8 cellular contexts compared by ENCODE assay signal in the genomic region with DNA sequence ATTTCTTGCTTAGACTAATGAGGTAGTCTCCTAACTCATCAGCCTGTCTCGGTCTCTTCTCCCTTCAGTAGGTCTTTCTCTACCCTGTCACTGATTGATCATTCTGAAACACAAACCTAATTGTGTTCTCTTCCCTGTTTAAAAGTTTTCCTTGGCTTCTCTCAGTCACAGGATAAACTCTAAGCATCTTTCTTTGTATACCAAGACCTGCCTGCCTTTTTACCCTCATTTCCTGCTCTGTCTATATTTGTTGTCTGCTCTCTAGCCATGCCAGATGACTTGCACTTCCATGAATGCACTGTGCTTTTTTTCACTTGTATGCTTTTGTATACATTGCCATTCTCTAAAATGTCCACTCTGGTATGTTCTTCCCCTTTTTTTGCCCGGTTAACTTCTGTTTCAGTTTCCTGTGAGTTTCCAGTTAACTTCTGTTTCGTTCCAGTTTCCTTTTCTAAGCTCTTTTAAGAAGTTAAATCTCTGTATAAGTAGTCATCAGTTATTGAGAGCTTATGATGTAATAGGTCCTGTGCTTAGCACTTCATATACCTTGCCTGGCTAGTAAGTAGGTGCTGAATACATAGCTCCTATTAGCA. TPM values are rescaled to one million over a fixed set of nuclear protein-coding genes. Genes with fewer than 3 reads are reported as not detected.
A peak's percentile ranks its signal among the peaks of the same experiment; 100 is the strongest.
DNase-seq lines count a peak whose midpoint lies in the region; ATAC-seq lines count a peak whose summit lies in the region.

No MANE protein-coding gene starts in this region.

- H3K4me1 ChIP-seq in SJSA1 (replicated peaks), result peaks cover 22% of the 10 kb centered on the region

- H3K9me3 Mint-ChIP-seq in activated CD4-positive, alpha-beta T cell treated with anti-CD3 and anti-CD28 coated beads for 36 hours (ENCODE audit: low read depth), result peaks cover under 1% of the 10 kb centered on the region
- no peaks in the 10 kb centered on the region for H3K9me3 Mint-ChIP-seq in activated CD4-positive, alpha-beta T cell treated with anti-CD3 and anti-CD28 coated beads, Interleukin-2, amount 10 ng/mL, durations not matched to agents 7 days and 5 days

- H3K9me3 ChIP-seq in SJSA1 (replicated peaks), result no peaks in the 10 kb centered on the region

- CTCF ChIA-PET in activated CD4-positive, alpha-beta T cell treated with anti-CD3 and anti-CD28 coated beads for 36 hours (lab: Charles Lee), result interaction anchor here (0.9 to 1.4 kb wide), 9 partner anchors 8 to 99 kb away, joined by 3 to 5 read pairs (median 3); partner anchors contain the start of gene DIP2B
- CTCF ChIA-PET in activated CD4-positive, alpha-beta T cell treated with anti-CD3 and anti-CD28 coated beads, Interleukin-2, amount 10 ng/mL, durations not matched to agents 7 days and 5 days (lab: Charles Lee), result interaction anchor here (0.6 to 7.8 kb wide), 5 partner anchors 11 to 837 kb away, joined by 3 to 77 read pairs (median 7); partner anchors contain the start of gene DIP2B

- H3K36me3 ChIP-seq in SJSA1, result 0 out of 2 replicates have a peak, but pooled peaks cover 1% of the 10 kb centered on the region

- peaks cover 37% of the 10 kb centered on the region for H3K4me1 Mint-ChIP-seq in activated CD4-positive, alpha-beta T cell treated with anti-CD3 and anti-CD28 coated beads for 36 hours
- H3K4me1 Mint-ChIP-seq in activated CD4-positive, alpha-beta T cell treated with anti-CD3 and anti-CD28 coated beads, Interleukin-2, amount 10 ng/mL, durations not matched to agents 7 days and 5 days, result peaks cover 62% of the 10 kb centered on the region

- intact Hi-C loops in activated CD4-positive, alpha-beta T cell treated with anti-CD3 and anti-CD28 coated beads for 36 hours (cut with DNase I, micrococcal nuclease), result loop anchor here (1.0 kb wide), 6 partner anchors 12 to 38 kb away; partner anchors contain the start of gene DIP2B (in 1 of the 2)
- intact Hi-C loops in left ventricle myocardium superior (cut with micrococcal nuclease), result no loop called here

- H3K36me3 Mint-ChIP-seq in activated CD4-positive, alpha-beta T cell treated with anti-CD3 and anti-CD28 coated beads for 36 hours (ENCODE audit: low read depth), result peaks cover 15% of the 10 kb centered on the region
- peaks cover 26% of the 10 kb centered on the region for H3K36me3 Mint-ChIP-seq in activated CD4-positive, alpha-beta T cell treated with anti-CD3 and anti-CD28 coated beads, Interleukin-2, amount 10 ng/mL, durations not matched to agents 7 days and 5 days (ENCODE audit: low read depth)

- peak overlapping the region; percentile 33 for H3K27ac ChIP-seq in SJSA1

- peak; percentile 89 for ATAC-seq in activated CD4-positive, alpha-beta T cell treated with anti-CD3 and anti-CD28 coated beads for 36 hours
- ATAC-seq in HG03045 (IDR thresholded peaks at IDR 0.05; ENCODE audit: unreplicated experiment), result peak; percentile 58
- ATAC-seq in left ventricle myocardium superior, result peak; percentile 45

- no peaks in the 10 kb centered on the region for H3K27me3 Mint-ChIP-seq in activated CD4-positive, alpha-beta T cell treated with anti-CD3 and anti-CD28 coated beads for 36 hours
- H3K27me3 Mint-ChIP-seq in activated CD4-positive, alpha-beta T cell treated with anti-CD3 and anti-CD28 coated beads, Interleukin-2, amount 10 ng/mL, durations not matched to agents 7 days and 5 days, result no peaks in the 10 kb centered on the region

- no peak overlapping the region for H3K4me3 Mint-ChIP-seq in activated CD4-positive, alpha-beta T cell treated with anti-CD3 and anti-CD28 coated beads for 36 hours
- no peak overlapping the region for H3K4me3 Mint-ChIP-seq in activated CD4-positive, alpha-beta T cell treated with anti-CD3 and anti-CD28 coated beads, Interleukin-2, amount 10 ng/mL, durations not matched to agents 7 days and 5 days

- no peak overlapping the region for H3K4me3 ChIP-seq in SJSA1

- POLR2A ChIA-PET in activated CD4-positive, alpha-beta T cell treated with anti-CD3 and anti-CD28 coated beads for 36 hours (lab: Charles Lee), result interaction anchor here (0.9 to 1.6 kb wide), 9 partner anchors 8 to 80 kb away, joined by 3 to 24 read pairs (median 5); no protein-coding TSS in a partner anchor
- POLR2A ChIA-PET in activated CD4-positive, alpha-beta T cell treated with anti-CD3 and anti-CD28 coated beads, Interleukin-2, amount 10 ng/mL, durations not matched to agents 7 days and 5 days (lab: Charles Lee), result interaction anchor here (0.6 kb wide), 1 partner anchor 17 kb away, joined by 3 read pairs; no protein-coding TSS in a partner anchor

- H3K27me3 ChIP-seq in SJSA1 (replicated peaks), result no peaks in the 10 kb centered on the region

- no peak for DNase-seq in activated CD4-positive, alpha-beta T cell treated with anti-CD3 and anti-CD28 coated beads for 36 hours
- DNase-seq in activated CD4-positive, alpha-beta T cell treated with anti-CD3 and anti-CD28 coated beads, Interleukin-2, amount 10 ng/mL, durations not matched to agents 7 days and 5 days, result no peak
- DNase-seq in SJSA1 (ENCODE audit: low read depth in 1 of 2, low spot score in 2 of 2) (peak in 1 of 2 experiments; percentile 45), left ventricle myocardium superior (no peak), NCI-H1417 (lab: John Stamatoyannopoulos, UW) (no peak), mucosa of gallbladder (ENCODE audit: low spot score) (no peak), SK-N-DZ (ENCODE audit: low spot score) (no peak)

- no peak overlapping the region for H3K27ac Mint-ChIP-seq in activated CD4-positive, alpha-beta T cell treated with anti-CD3 and anti-CD28 coated beads for 36 hours
- H3K27ac Mint-ChIP-seq in activated CD4-positive, alpha-beta T cell treated with anti-CD3 and anti-CD28 coated beads, Interleukin-2, amount 10 ng/mL, durations not matched to agents 7 days and 5 days, result no peak overlapping the region

RNA-seq across cellular contexts. Expression of gene DIP2B, which starts 12.8 kb away (rescaled TPM):
- total RNA-seq in activated CD4-positive, alpha-beta T cell treated with anti-CD3 and anti-CD28 coated beads for 36 hours, result 10 to 100 TPM; 29.2 to 29.4 TPM
- 10 to 100 TPM; 28.9 to 30.4 TPM for total RNA-seq in activated CD4-positive, alpha-beta T cell treated with anti-CD3 and anti-CD28 coated beads, Interleukin-2, amount 10 ng/mL, durations not matched to agents 7 days and 5 days
- 23.3 and 32.1 TPM in 2 replicates for total RNA-seq in SJSA1 (2014; rRNA removed; shearing (Covaris generic))
- total RNA-seq in left ventricle myocardium superior (11.4 TPM), mucosa of gallbladder (23.1 TPM)
- 21.8 and 25.9 TPM in 2 replicates for polyA plus RNA-seq in SK-N-DZ (2014; cell fraction: cytosol; rRNA removed)
- polyA plus RNA-seq in SK-N-DZ (2014; cell fraction: nucleus; rRNA removed), result 14.7 and 20.2 TPM in 2 replicates
